17 cellular contexts compared by ENCODE assay signal in genomic region chr5:38968665-38969064, GRCh38.
"Had no signal": no experiment of that assay in that cellular context is flagged by ENCODE, and none has a peak within 500 bp of the region (broad histone marks: within the 10 kb centered on the region; RNA-seq: fewer than 3 reads in every experiment).

No MANE protein-coding gene starts in this region.

- H3K4me3 ChIP-seq: neural progenitor cell, tibial nerve had no signal

- H3K27me3 ChIP-seq: neural progenitor cell, tibial nerve had no signal

- H2AFZ ChIP-seq: neural progenitor cell had no signal

- H3K9ac ChIP-seq: neural progenitor cell had no signal

- ATAC-seq: activated CD8-positive, alpha-beta memory T cell treated with anti-CD3 and anti-CD28 coated beads, Interleukin-2, amount 10 ng/mL, durations not matched to agents 7 days and 5 days; activated CD8-positive, alpha-beta T cell treated with anti-CD3 and anti-CD28 coated beads, Interleukin-2, amount 10 ng/mL, durations not matched to agents 7 days and 5 days; activated naive CD8-positive, alpha-beta T cell treated with anti-CD3 and anti-CD28 coated beads, Interleukin-2, amount 50 U/mL, for 24 hours; natural killer cell; right cardiac atrium had no signal

- H3K4me1 ChIP-seq: neural progenitor cell, tibial nerve had no signal

- DNase-seq: activated CD4-positive, alpha-beta T cell treated with anti-CD3 and anti-CD28 coated beads for 36 hours; activated CD4-positive, CD25-positive, alpha-beta regulatory T cell; activated CD8-positive, alpha-beta memory T cell treated with anti-CD3 and anti-CD28 coated beads, Interleukin-2, amount 10 ng/mL, durations not matched to agents 7 days and 5 days; activated CD8-positive, alpha-beta T cell treated with anti-CD3 and anti-CD28 coated beads, Interleukin-2, amount 10 ng/mL, durations not matched to agents 7 days and 5 days; activated naive CD8-positive, alpha-beta T cell treated with anti-CD3 and anti-CD28 coated beads, Interleukin-2, amount 50 U/mL, for 24 hours; activated T-cell treated with anti-CD3 and anti-CD28 coated beads, Interleukin-2, amount 50 U/mL, for 48 hours; amygdala; caudate nucleus; foreskin melanocyte; natural killer cell; occipital lobe; right cardiac atrium; stimulated activated CD4-positive, alpha-beta T cell treated with anti-CD3 and anti-CD28 coated beads, Interleukin-2, amount 100 ng/mL, for 48 hours; stimulated activated naive CD4-positive, alpha-beta T cell treated with Interleukin-2 at 50 U/mL for 16 hours; T-helper 1 cell had no signal

- H3K4me2 ChIP-seq: neural progenitor cell had no signal

- H3K27ac ChIP-seq: neural progenitor cell, tibial nerve had no signal

- H3K9me3 ChIP-seq: tibial nerve had no signal
